ENCODE assay signal across 16 cellular contexts in the genomic region with DNA sequence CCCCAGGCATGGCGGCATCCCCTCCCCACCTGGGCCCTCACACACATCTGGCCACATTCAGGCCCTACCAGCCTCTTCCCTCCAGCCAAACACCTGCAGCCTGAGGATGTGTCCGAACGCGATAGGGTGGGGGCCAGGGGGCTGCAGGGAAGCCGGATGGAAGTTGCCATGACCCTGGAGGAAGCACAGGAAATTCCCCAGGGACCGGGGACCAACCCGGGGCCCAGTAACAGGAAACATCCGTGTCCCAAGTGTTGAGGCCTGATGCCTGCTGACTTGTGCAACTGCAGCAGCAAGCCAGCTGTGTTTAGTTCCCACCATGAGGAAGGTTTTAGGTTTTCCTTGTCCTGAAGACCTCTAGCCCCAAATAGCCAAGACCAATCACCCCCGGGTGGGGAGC.
"Had no signal": no experiment of that assay in that cellular context is flagged by ENCODE, and none has a peak within 500 bp of the region (broad histone marks: within the 10 kb centered on the region; RNA-seq: fewer than 3 reads in every experiment).

No MANE protein-coding gene starts in this region.

- H3K27me3 ChIP-seq: left lung, testis, transverse colon had no signal

- H3K27ac ChIP-seq: left lung, psoas muscle, testis, transverse colon had no signal

- H3K4me1 ChIP-seq: psoas muscle, testis, transverse colon had no signal

- H3K27me3 Mint-ChIP-seq: central memory CD8-positive, alpha-beta T cell; stimulated activated naive CD8-positive, alpha-beta T cell treated with anti-CD3 and anti-CD28 coated beads, Interleukin-15, amount 100 ng/mL, for 72 hours had no signal

- H3K9me3 Mint-ChIP-seq: central memory CD8-positive, alpha-beta T cell; naive B cell; nephron; stimulated activated naive B cell treated with anti-CD40 and anti-IgM and Interleukin-4, amounts not matched to agents 10 μg/mL and 1 μg/mL and 100 μg/mL, for 72 hours; stimulated activated naive CD8-positive, alpha-beta T cell treated with anti-CD3 and anti-CD28 coated beads, Interleukin-15, amount 100 ng/mL, for 72 hours had no signal

- H3K4me1 Mint-ChIP-seq: central memory CD8-positive, alpha-beta T cell; stimulated activated naive CD8-positive, alpha-beta T cell treated with anti-CD3 and anti-CD28 coated beads, Interleukin-15, amount 100 ng/mL, for 72 hours had no signal

- ATAC-seq: left lung; psoas muscle; sciatic nerve; stimulated activated naive B cell treated with anti-CD40 and anti-IgM and Interleukin-4, amounts not matched to agents 10 μg/mL and 1 μg/mL and 100 μg/mL, for 72 hours; stimulated activated naive CD8-positive, alpha-beta T cell treated with anti-CD3 and anti-CD28 coated beads, Interleukin-15, amount 100 ng/mL, for 72 hours had no signal

- DNase-seq: islet precursor cell; left lung; mesendoderm; naive B cell; psoas muscle; stimulated activated CD4-positive, alpha-beta T cell treated with anti-CD3 and anti-CD28 coated beads, Interleukin-2, amount 100 ng/mL, for 24 hours; stimulated activated CD4-positive, alpha-beta T cell treated with anti-CD3 and anti-CD28 coated beads, Interleukin-4, amount 100 ng/mL, for 4 hours; stimulated activated naive B cell treated with anti-CD40 and anti-IgM and Interleukin-4, amounts not matched to agents 10 μg/mL and 1 μg/mL and 100 μg/mL, for 72 hours; stimulated activated naive CD8-positive, alpha-beta T cell treated with anti-CD3 and anti-CD28 coated beads, Interleukin-15, amount 100 ng/mL, for 72 hours; testis; transverse colon had no signal

- H3K4me3 Mint-ChIP-seq: central memory CD8-positive, alpha-beta T cell; naive B cell; nephron; stimulated activated naive B cell treated with anti-CD40 and anti-IgM and Interleukin-4, amounts not matched to agents 10 μg/mL and 1 μg/mL and 100 μg/mL, for 72 hours; stimulated activated naive CD8-positive, alpha-beta T cell treated with anti-CD3 and anti-CD28 coated beads, Interleukin-15, amount 100 ng/mL, for 72 hours had no signal

- H3K4me3 ChIP-seq: left lung, lung, psoas muscle, testis, transverse colon had no signal

- H3K36me3 ChIP-seq: left lung, transverse colon had no signal

- H3K27ac Mint-ChIP-seq: naive B cell; nephron; stimulated activated naive B cell treated with anti-CD40 and anti-IgM and Interleukin-4, amounts not matched to agents 10 μg/mL and 1 μg/mL and 100 μg/mL, for 72 hours; stimulated activated naive CD8-positive, alpha-beta T cell treated with anti-CD3 and anti-CD28 coated beads, Interleukin-15, amount 100 ng/mL, for 72 hours had no signal

- H3K9me3 ChIP-seq: left lung, psoas muscle, testis, transverse colon had no signal

- FAIRE-seq: frontal cortex had no signal

- H3K36me3 Mint-ChIP-seq: naive B cell had no signal
